Comparison of ENCODE assay signal across 15 cellular contexts in genomic region chr9:26669641-26670040, GRCh38.
A peak's percentile ranks its signal among the peaks of the same experiment; 100 is the strongest.
DNase-seq lines count a peak whose midpoint lies in the region; ATAC-seq and TF ChIP-seq lines count a peak whose summit lies in the region.
"Had no signal": no experiment of that assay in that cellular context is flagged by ENCODE, and none has a peak within 500 bp of the region (broad histone marks: within the 10 kb centered on the region; RNA-seq: fewer than 3 reads in every experiment).

No MANE protein-coding gene starts in this region.

- H3K4me2 ChIP-seq in OCI-LY3 (ENCODE audit: low read length), result peak overlapping the region; percentile 83

- H3K27ac ChIP-seq in OCI-LY3 (ENCODE audit: low read length), result peak overlapping the region; percentile 38; the same call in 1 of the 2 replicates
- no peak overlapping the region for H3K27ac ChIP-seq in brain microvascular endothelial cell
- H3K27ac ChIP-seq: adrenal gland, HL-60 had no signal

- no peak overlapping the region for H3K27ac Mint-ChIP-seq in memory B cell
- no peak overlapping the region for H3K27ac Mint-ChIP-seq in activated CD4-positive, alpha-beta T cell treated with anti-CD3 and anti-CD28 coated beads, Interleukin-2, amount 10 ng/mL, durations not matched to agents 7 days and 5 days
- H3K27ac Mint-ChIP-seq: activated CD4-positive, alpha-beta memory T cell treated with anti-CD3 and anti-CD28 coated beads, Interleukin-2, amount 10 ng/mL, durations not matched to agents 7 days and 5 days; activated T-helper 1 cell treated with anti-CD3 and anti-CD28 coated beads, Interleukin-12 subunit alpha, Interleukin-12 subunit beta, Interleukin-2, Interleukin-4 antibody, amounts not matched to agents 30 ng/mL and 10 ng/mL and 1 ng/mL, durations not matched to agents 14 hours and 24 hours and 36 hours had no signal

- H3K9me3 Mint-ChIP-seq in memory B cell, result no peaks in the 10 kb centered on the region
- H3K9me3 Mint-ChIP-seq in activated CD4-positive, alpha-beta T cell treated with anti-CD3 and anti-CD28 coated beads, Interleukin-2, amount 10 ng/mL, durations not matched to agents 7 days and 5 days, result no peaks in the 10 kb centered on the region
- H3K9me3 Mint-ChIP-seq: activated CD4-positive, alpha-beta memory T cell treated with anti-CD3 and anti-CD28 coated beads, Interleukin-2, amount 10 ng/mL, durations not matched to agents 7 days and 5 days; activated T-helper 1 cell treated with anti-CD3 and anti-CD28 coated beads, Interleukin-12 subunit alpha, Interleukin-12 subunit beta, Interleukin-2, Interleukin-4 antibody, amounts not matched to agents 30 ng/mL and 10 ng/mL and 1 ng/mL, durations not matched to agents 14 hours and 24 hours and 36 hours had no signal

- ATAC-seq in GM18519 (IDR thresholded peaks at IDR 0.05; ENCODE audit: low FRiP score, unreplicated experiment) (peak; percentile 65), HG02852 (IDR thresholded peaks at IDR 0.05; ENCODE audit: unreplicated experiment) (peak; percentile 60), memory B cell (ENCODE audit: low read depth) (peak; percentile 77)

- POLR2A ChIA-PET in activated CD4-positive, alpha-beta T cell treated with anti-CD3 and anti-CD28 coated beads, Interleukin-2, amount 10 ng/mL, durations not matched to agents 7 days and 5 days (lab: Charles Lee), result no interaction called here

- no peak overlapping the region for H3K4me3 Mint-ChIP-seq in memory B cell
- H3K4me3 Mint-ChIP-seq in activated CD4-positive, alpha-beta T cell treated with anti-CD3 and anti-CD28 coated beads, Interleukin-2, amount 10 ng/mL, durations not matched to agents 7 days and 5 days, result no peak overlapping the region
- H3K4me3 Mint-ChIP-seq: activated CD4-positive, alpha-beta memory T cell treated with anti-CD3 and anti-CD28 coated beads, Interleukin-2, amount 10 ng/mL, durations not matched to agents 7 days and 5 days; activated T-helper 1 cell treated with anti-CD3 and anti-CD28 coated beads, Interleukin-12 subunit alpha, Interleukin-12 subunit beta, Interleukin-2, Interleukin-4 antibody, amounts not matched to agents 30 ng/mL and 10 ng/mL and 1 ng/mL, durations not matched to agents 14 hours and 24 hours and 36 hours had no signal

- H3K36me3 Mint-ChIP-seq in memory B cell, result no peaks in the 10 kb centered on the region
- no peaks in the 10 kb centered on the region for H3K36me3 Mint-ChIP-seq in activated CD4-positive, alpha-beta T cell treated with anti-CD3 and anti-CD28 coated beads, Interleukin-2, amount 10 ng/mL, durations not matched to agents 7 days and 5 days (ENCODE audit: low read depth)

- H3K4me1 Mint-ChIP-seq in memory B cell, result no peaks in the 10 kb centered on the region
- no peaks in the 10 kb centered on the region for H3K4me1 Mint-ChIP-seq in activated CD4-positive, alpha-beta T cell treated with anti-CD3 and anti-CD28 coated beads, Interleukin-2, amount 10 ng/mL, durations not matched to agents 7 days and 5 days
- H3K4me1 Mint-ChIP-seq: activated CD4-positive, alpha-beta memory T cell treated with anti-CD3 and anti-CD28 coated beads, Interleukin-2, amount 10 ng/mL, durations not matched to agents 7 days and 5 days had no signal

- peaks cover 35% of the 10 kb centered on the region for H3K4me1 ChIP-seq in OCI-LY3 (ENCODE audit: low read length)
- H3K4me1 ChIP-seq: adrenal gland had no signal

- CTCF ChIA-PET in activated CD4-positive, alpha-beta T cell treated with anti-CD3 and anti-CD28 coated beads, Interleukin-2, amount 10 ng/mL, durations not matched to agents 7 days and 5 days (lab: Charles Lee), result no interaction called here

- in situ Hi-C loops in brain microvascular endothelial cell (cut with HindIII; ENCODE audit: low pct_ligation_motif_present, low sequenced_read_pairs), result no loop called here

- no peaks in the 10 kb centered on the region for H3K79me2 ChIP-seq in OCI-LY3 (ENCODE audit: low read length)

- TF ChIP-seq CTCF in OCI-LY3 (IDR thresholded peaks at IDR 0.05; ENCODE audit: low read depth, low read length) (no peak), brain microvascular endothelial cell (IDR thresholded peaks at IDR 0.05; ENCODE audit: low read depth, low read length, missing control alignments) (no peak)

- H3K27me3 ChIP-seq in OCI-LY3 (ENCODE audit: low read depth, low read length) (no peaks in the 10 kb centered on the region), H7 (ENCODE audit: control insufficient read depth, insufficient read depth, low read length) (no peaks in the 10 kb centered on the region), brain microvascular endothelial cell (replicated peaks) (no peaks in the 10 kb centered on the region)
- H3K27me3 ChIP-seq: adrenal gland had no signal

- DNase-seq in memory B cell (ENCODE audit: low spot score in 2 of 2) (no peak), H7 (no peak), brain microvascular endothelial cell (no peak), COR-L47 (lab: John Stamatoyannopoulos, UW) (no peak)
- no peak for DNase-seq in activated CD4-positive, alpha-beta T cell treated with anti-CD3 and anti-CD28 coated beads, Interleukin-2, amount 10 ng/mL, durations not matched to agents 7 days and 5 days
- DNase-seq: activated CD4-positive, alpha-beta memory T cell treated with anti-CD3 and anti-CD28 coated beads, Interleukin-2, amount 10 ng/mL, durations not matched to agents 7 days and 5 days; adrenal gland; islet precursor cell; NCI-H187 treated with DMSO at 0.1 percent for 48 hours; T-helper 9 cell had no signal

- H3K9me3 ChIP-seq in OCI-LY3 (ENCODE audit: insufficient read depth, low read length), result no peaks in the 10 kb centered on the region
- H3K9me3 ChIP-seq: adrenal gland had no signal

- no peaks in the 10 kb centered on the region for H3K36me3 ChIP-seq in OCI-LY3 (replicated peaks; ENCODE audit: low read depth, low read length)
- no peaks in the 10 kb centered on the region for H3K36me3 ChIP-seq in H7 (replicated peaks; ENCODE audit: control insufficient read depth, insufficient read depth, low read length)
- H3K36me3 ChIP-seq in brain microvascular endothelial cell (replicated peaks), result no peaks in the 10 kb centered on the region
- H3K36me3 ChIP-seq: adrenal gland had no signal

- peak overlapping the region; percentile 17 for H3K9ac ChIP-seq in OCI-LY3 (ENCODE audit: low read length)

- H3K4me3 ChIP-seq in OCI-LY3 (ENCODE audit: low read length) (peak overlapping the region; percentile 59), H7 (ENCODE audit: insufficient read depth, low read depth, low read length) (no peak overlapping the region), brain microvascular endothelial cell (ENCODE audit: low read depth, low read length) (no peak overlapping the region)
- H3K4me3 ChIP-seq: adrenal gland had no signal

- peak overlapping the region; percentile 78 for H2AFZ ChIP-seq in OCI-LY3 (ENCODE audit: low read depth, low read length)

- H3K27me3 Mint-ChIP-seq in memory B cell, result no peaks in the 10 kb centered on the region
- peaks cover 3% of the 10 kb centered on the region for H3K27me3 Mint-ChIP-seq in activated CD4-positive, alpha-beta T cell treated with anti-CD3 and anti-CD28 coated beads, Interleukin-2, amount 10 ng/mL, durations not matched to agents 7 days and 5 days
- H3K27me3 Mint-ChIP-seq: activated CD4-positive, alpha-beta memory T cell treated with anti-CD3 and anti-CD28 coated beads, Interleukin-2, amount 10 ng/mL, durations not matched to agents 7 days and 5 days had no signal

- H4K20me1 ChIP-seq in OCI-LY3 (ENCODE audit: insufficient read depth, low read length), result no peaks in the 10 kb centered on the region
